7 cellular contexts compared by ENCODE assay signal in genomic region chr3:33474895-33475294, GRCh38.
"Had no signal": no experiment of that assay in that cellular context is flagged by ENCODE, and none has a peak within 500 bp of the region (broad histone marks: within the 10 kb centered on the region; RNA-seq: fewer than 3 reads in every experiment).

No MANE protein-coding gene starts in this region.

- H2AFZ ChIP-seq: GM23338 had no signal

- H3K27ac Mint-ChIP-seq: GM23338, H9 had no signal

- H3K4me1 Mint-ChIP-seq: GM23338 had no signal

- FAIRE-seq: H1, H54, HTR-8/SVneo had no signal

- DNase-seq: H9, HCEC 1CT, KG1 had no signal

- H3K4me3 Mint-ChIP-seq: GM23338, H9 had no signal

- H3K4me2 ChIP-seq: GM23338 had no signal

- ATAC-seq: GM23338 had no signal

- H3K4me3 ChIP-seq: GM23338 had no signal
